In genomic region chr5:180860887-180861822, GRCh38 we compare ENCODE assay signal across 1 cellular context.
A peak's percentile ranks its signal among the peaks of the same experiment; 100 is the strongest.
TF ChIP-seq lines count a peak whose summit lies in the region.

ZFP62 (minus strand) TSS chr5:180861276; CDS start chr5:180861219, 57 bp downstream.

TF ChIP-seq in HepG2, 621 proteins besides CTCF, POLR2A, EP300 and RAD21 (continued from another document and continues in another):
- peak; percentile 75 for TF ChIP-seq GMEB1 (CRISPR knock-in tag; IDR thresholded peaks at IDR 0.05; ENCODE audit: borderline replicate concordance)
- peak; percentile 67; the same call in 1 of the 2 replicates for TF ChIP-seq THAP7 (CRISPR knock-in tag; IDR thresholded peaks at IDR 0.05)
- TF ChIP-seq SRY (CRISPR knock-in tag; IDR thresholded peaks at IDR 0.05): peak; percentile 91
- no peak for TF ChIP-seq HDAC6 (IDR thresholded peaks at IDR 0.05; ENCODE audit: low read depth, low read length)
- TF ChIP-seq CEBPG (CRISPR knock-in tag; IDR thresholded peaks at IDR 0.05): no peak
- TF ChIP-seq ZNF788 (CRISPR knock-in tag; IDR thresholded peaks at IDR 0.05; ENCODE audit: borderline replicate concordance): 0 out of 2 replicates have a peak, but pooled peaks have one; percentile 38
- TF ChIP-seq ZNF883 (CRISPR knock-in tag; IDR thresholded peaks at IDR 0.05; ENCODE audit: not compliant biosample characterization): peak; percentile 80
- no peak for TF ChIP-seq MTA3 (CRISPR knock-in tag; IDR thresholded peaks at IDR 0.05)
- TF ChIP-seq GZF1 (CRISPR knock-in tag; IDR thresholded peaks at IDR 0.05): peak; percentile 28
- no peak for TF ChIP-seq PRPF4 (IDR thresholded peaks at IDR 0.05; ENCODE audit: low read depth, low read length, poor library complexity, severe bottlenecking)
- TF ChIP-seq ZNF333 (CRISPR knock-in tag; IDR thresholded peaks at IDR 0.05; ENCODE audit: borderline replicate concordance): no peak
- peak; percentile 86 for TF ChIP-seq GATAD1 (CRISPR knock-in tag; IDR thresholded peaks at IDR 0.05)
- no peak for TF ChIP-seq TCF12 (IDR thresholded peaks at IDR 0.05)
- no peak for TF ChIP-seq TCF12 (CRISPR knock-in tag; IDR thresholded peaks at IDR 0.05)
- TF ChIP-seq ZNF777 (CRISPR knock-in tag; IDR thresholded peaks at IDR 0.05): peak; percentile 77
- TF ChIP-seq ZBTB49 (CRISPR knock-in tag; IDR thresholded peaks at IDR 0.05; ENCODE audit: borderline replicate concordance): no peak
- peak; percentile 85 for TF ChIP-seq SAP130 (CRISPR knock-in tag; IDR thresholded peaks at IDR 0.05; ENCODE audit: low read depth)
- TF ChIP-seq ZSCAN5A (CRISPR knock-in tag; IDR thresholded peaks at IDR 0.05; ENCODE audit: borderline replicate concordance): 0 out of 2 replicates have a peak, but pooled peaks have one; percentile 58
- TF ChIP-seq GLI4 (CRISPR knock-in tag; IDR thresholded peaks at IDR 0.05; ENCODE audit: borderline replicate concordance): 0 out of 2 replicates have a peak, but pooled peaks have one; percentile 30
- TF ChIP-seq ZNF281 (CRISPR knock-in tag; IDR thresholded peaks at IDR 0.05; ENCODE audit: borderline replicate concordance): peak; percentile 78
- no peak for TF ChIP-seq KLF15 (CRISPR knock-in tag; IDR thresholded peaks at IDR 0.05; ENCODE audit: borderline replicate concordance)
- peak; percentile 79 for TF ChIP-seq DMAP1 (CRISPR knock-in tag; IDR thresholded peaks at IDR 0.05)
- TF ChIP-seq SAFB2 (CRISPR knock-in tag; IDR thresholded peaks at IDR 0.05; ENCODE audit: borderline replicate concordance, low read depth): no peak
- TF ChIP-seq ZSCAN22 (CRISPR knock-in tag; IDR thresholded peaks at IDR 0.05): 0 out of 2 replicates have a peak, but pooled peaks have one; percentile 22
- TF ChIP-seq U2AF2 (IDR thresholded peaks at IDR 0.05; ENCODE audit: low read depth, low read length): no peak
- peak; percentile 83; the same call in 1 of the 2 replicates for TF ChIP-seq BORCS8-MEF2B (CRISPR knock-in tag; IDR thresholded peaks at IDR 0.05)
- TF ChIP-seq SALL2 (CRISPR knock-in tag; IDR thresholded peaks at IDR 0.05): peak; percentile 31; the same call in 1 of the 2 replicates
- TF ChIP-seq TAF15 (IDR thresholded peaks at IDR 0.05; ENCODE audit: low read depth, low read length, poor library complexity, severe bottlenecking): no peak
- peak; percentile 79; the same call in 1 of the 2 replicates for TF ChIP-seq HDAC1 (CRISPR knock-in tag; IDR thresholded peaks at IDR 0.05)
- TF ChIP-seq STAG1 (CRISPR knock-in tag; IDR thresholded peaks at IDR 0.05): 0 out of 2 replicates have a peak, but pooled peaks have one; percentile 3
- peak; percentile 37; the same call in 1 of the 2 replicates for TF ChIP-seq ZHX1 (CRISPR knock-in tag; IDR thresholded peaks at IDR 0.05; ENCODE audit: low read depth)
- TF ChIP-seq EZH2 (conservative IDR thresholded peaks at IDR 0.05; ENCODE audit: low read depth, low read length): no peak
- TF ChIP-seq DR1 (CRISPR knock-in tag; IDR thresholded peaks at IDR 0.05): peak; percentile 34; the same call in 1 of the 2 replicates
- TF ChIP-seq ATF3 (CRISPR knock-in tag; IDR thresholded peaks at IDR 0.05): no peak
- TF ChIP-seq ZNF576 (CRISPR knock-in tag; IDR thresholded peaks at IDR 0.05): no peak
- TF ChIP-seq RNF219 (CRISPR knock-in tag; IDR thresholded peaks at IDR 0.05): no peak
- 0 out of 2 replicates have a peak, but pooled peaks have one; percentile 18 for TF ChIP-seq GMEB2 (CRISPR knock-in tag; IDR thresholded peaks at IDR 0.05; ENCODE audit: low read depth)
- TF ChIP-seq ETV6 (CRISPR knock-in tag; conservative IDR thresholded peaks at IDR 0.05): no peak
- TF ChIP-seq ISL2 (CRISPR knock-in tag; IDR thresholded peaks at IDR 0.05): 0 out of 2 replicates have a peak, but pooled peaks have one; percentile 22
- TF ChIP-seq MZF1 (CRISPR knock-in tag; IDR thresholded peaks at IDR 0.05; ENCODE audit: borderline replicate concordance): no peak
- no peak for TF ChIP-seq NR1H2 (CRISPR knock-in tag; IDR thresholded peaks at IDR 0.05; ENCODE audit: borderline replicate concordance, low read depth)
- TF ChIP-seq HNF4G (IDR thresholded peaks at IDR 0.05; ENCODE audit: borderline replicate concordance, low read depth, low read length): peak; percentile 21; the same call in 1 of the 2 replicates
- peak; percentile 19; the same call in 1 of the 2 replicates for TF ChIP-seq HNF4G (CRISPR knock-in tag; IDR thresholded peaks at IDR 0.05; ENCODE audit: borderline replicate concordance, low read depth)
